ENCODE assay signal across 8 cellular contexts in the genomic region with DNA sequence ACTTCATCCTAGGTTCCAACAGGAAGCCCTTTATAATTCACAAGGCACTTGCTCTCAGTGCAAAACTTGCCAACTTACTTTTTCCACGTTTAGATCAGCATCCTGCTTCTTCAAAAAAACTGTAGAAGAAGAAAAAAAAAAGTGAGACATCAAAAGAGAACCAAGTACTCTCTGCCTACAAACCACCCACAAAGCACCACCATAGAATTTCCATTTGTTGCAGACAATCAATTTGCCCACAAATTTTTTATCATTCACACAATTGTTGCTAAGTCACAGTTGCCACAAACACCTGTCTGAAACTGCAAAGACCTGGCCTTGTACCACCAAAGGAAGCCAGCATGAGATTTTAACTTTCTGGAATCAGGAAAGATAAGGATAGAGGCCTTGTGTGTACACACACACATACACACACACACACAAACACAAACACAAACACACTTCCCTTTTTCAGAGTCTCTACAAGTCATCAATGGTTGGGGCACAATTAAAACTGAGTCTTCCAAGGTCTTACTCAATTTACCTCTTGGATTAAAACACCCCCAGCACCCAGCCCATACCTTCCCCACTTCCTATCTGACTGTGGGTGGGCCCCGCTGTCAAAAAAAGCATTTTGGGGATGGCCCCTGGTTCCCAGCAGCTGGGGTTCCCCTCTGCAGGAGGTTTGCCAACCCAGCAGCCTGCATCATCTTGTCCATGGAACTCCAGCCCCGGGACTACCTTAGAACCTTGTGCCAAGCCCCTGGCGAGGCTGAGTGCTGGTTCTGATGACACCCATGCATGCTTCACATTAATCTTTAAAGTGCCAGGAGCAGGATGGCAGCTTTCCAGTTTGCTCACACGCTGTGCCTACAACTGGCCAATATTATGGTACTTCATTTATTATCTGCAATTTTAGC.
DNase-seq lines count a peak whose midpoint lies in the region; ATAC-seq lines count a peak whose summit lies in the region.

No MANE protein-coding gene starts in this region.

- ATAC-seq in GM19463 (IDR thresholded peaks at IDR 0.05; ENCODE audit: unreplicated experiment) = no peak

- peaks cover 45% of the 10 kb centered on the region for H3K36me3 Mint-ChIP-seq in activated naive CD4-positive, alpha-beta T cell treated with anti-CD3 and anti-CD28 coated beads, Interleukin-2, amount 50 U/mL, for 24 hours

- H3K27me3 Mint-ChIP-seq in activated naive CD4-positive, alpha-beta T cell treated with anti-CD3 and anti-CD28 coated beads, Interleukin-2, amount 50 U/mL, for 24 hours = no peaks in the 10 kb centered on the region

- H3K27ac Mint-ChIP-seq in activated naive CD4-positive, alpha-beta T cell treated with anti-CD3 and anti-CD28 coated beads, Interleukin-2, amount 50 U/mL, for 24 hours = peak overlapping the region; percentile 98

- no peaks in the 10 kb centered on the region for H3K9me3 Mint-ChIP-seq in activated naive CD4-positive, alpha-beta T cell treated with anti-CD3 and anti-CD28 coated beads, Interleukin-2, amount 50 U/mL, for 24 hours

- DNase-seq in activated naive CD4-positive, alpha-beta T cell treated with anti-CD3 and anti-CD28 coated beads, Interleukin-2, amount 50 U/mL, for 16 hours = no peak
- peak; percentile 39 for DNase-seq in OCI-M1 (lab: John Stamatoyannopoulos, UW)
- peak; percentile 26 for DNase-seq in fibroblast of gingiva (ENCODE audit: low read depth)
- DNase-seq in stimulated activated naive CD4-positive, alpha-beta T cell treated with Interleukin-2 at 50 U/mL for 16 hours (lab: John Stamatoyannopoulos, UW) = peak; percentile 29
- no peak for DNase-seq in HPDE6-E6E7 (ENCODE audit: extremely low spot score)
- DNase-seq in HCEC 1CT = no peak

- H3K4me1 Mint-ChIP-seq in activated naive CD4-positive, alpha-beta T cell treated with anti-CD3 and anti-CD28 coated beads, Interleukin-2, amount 50 U/mL, for 24 hours = peaks cover 30% of the 10 kb centered on the region

- H3K4me3 Mint-ChIP-seq in activated naive CD4-positive, alpha-beta T cell treated with anti-CD3 and anti-CD28 coated beads, Interleukin-2, amount 50 U/mL, for 24 hours = no peak overlapping the region

Comparison
In these comparisons a context has a peak if more than half of its experiments do, and no peak if none do; other contexts are left out.
1. DNase-seq: peak in OCI-M1 (single experiment), fibroblast of gingiva (single experiment) and stimulated activated naive CD4-positive, alpha-beta T cell treated with Interleukin-2 at 50 U/mL for 16 hours (single experiment); none in activated naive CD4-positive, alpha-beta T cell treated with anti-CD3 and anti-CD28 coated beads, Interleukin-2, amount 50 U/mL, for 16 hours (single experiment), HPDE6-E6E7 (single experiment) and HCEC 1CT (single experiment).